8 cellular contexts compared by ENCODE assay signal in genomic region chr12:7460375-7461259, GRCh38. TPM values are rescaled to one million over a fixed set of nuclear protein-coding genes. Genes with fewer than 3 reads are reported as not detected.
A peak's percentile ranks its signal among the peaks of the same experiment; 100 is the strongest.
DNase-seq lines count a peak whose midpoint lies in the region; ATAC-seq, FAIRE-seq and TF ChIP-seq lines count a peak whose summit lies in the region.

No MANE protein-coding gene starts in this region.

- H3K36me3 ChIP-seq in bronchial epithelial cell (ENCODE audit: control insufficient read depth, insufficient read depth, low read length), result no peaks in the 10 kb centered on the region

- TF ChIP-seq CTCF in AG04450 (IDR thresholded peaks at IDR 0.05; ENCODE audit: low read depth, low read length) (peak; percentile 98), bronchial epithelial cell (IDR thresholded peaks at IDR 0.05; ENCODE audit: insufficient read depth, low read length, severe bottlenecking) (peak; percentile 85)

- H3K9me3 ChIP-seq in AG04450 (ENCODE audit: control insufficient read depth, insufficient read depth, low read length), result no peaks in the 10 kb centered on the region

- FAIRE-seq in bronchial epithelial cell (lab: Jason Lieb, UNC), result no peak

- DNase-seq in AG04450 (ENCODE audit: low read depth, low spot score), result no peak
- DNase-seq in MV-4-11 (lab: John Stamatoyannopoulos, UW), result peak; percentile 28
- DNase-seq in UCSD-AML1 (lab: John Stamatoyannopoulos, UW; ENCODE audit: unreplicated experiment), result peak; percentile 38
- DNase-seq in bronchial epithelial cell (ENCODE audit: low read depth), result peak; percentile 53
- peak; percentile 40 for DNase-seq in kidney glomerular epithelial cell (lab: John Stamatoyannopoulos, UW)
- peak; percentile 28 to 30 for DNase-seq in stimulated activated CD4-positive, alpha-beta T cell treated with anti-CD3 and anti-CD28 coated beads, Interleukin-4, amount 100 ng/mL, for 4 hours

- peak; percentile 61 for ATAC-seq in GM18517 (IDR thresholded peaks at IDR 0.05; ENCODE audit: unreplicated experiment)
- ATAC-seq in GM21737 (IDR thresholded peaks at IDR 0.05; ENCODE audit: unreplicated experiment), result no peak

- no peaks in the 10 kb centered on the region for H3K27me3 ChIP-seq in AG04450 (ENCODE audit: control insufficient read depth, insufficient read depth, low read length)
- H3K27me3 ChIP-seq in bronchial epithelial cell (ENCODE audit: control insufficient read depth, insufficient read depth, low read length), result no peaks in the 10 kb centered on the region

- CTCF ChIA-PET in AG04450 (lab: Charles Lee), result interaction anchor here (0.5 to 4.8 kb wide), 47 partner anchors 8 to 1471 kb away, joined by 3 to 96 read pairs (median 4); partner anchors contain the start of gene C1S

- H3K27ac ChIP-seq in AG04450 (ENCODE audit: low read depth, low read length), result no peak overlapping the region

- H3K4me3 ChIP-seq in AG04450 (ENCODE audit: low read depth, low read length) (no peak overlapping the region), bronchial epithelial cell (ENCODE audit: low read depth, low read length) (no peak overlapping the region)

- POLR2A ChIA-PET in AG04450 (lab: Yijun Ruan, JAX), result no interaction called here

RNA-seq across cellular contexts. Expression of gene CD163L1, which starts 16.7 kb away (rescaled TPM):
- polyA plus RNA-seq in AG04450 (2011; rRNA removed), result 0.36 and 0.82 TPM in 2 replicates
- 1.2 and 1.5 TPM in 2 replicates for polyA minus RNA-seq in AG04450 (2011; rRNA and poly(A)+ RNA removed)
- not detected in 2 replicates for total RNA-seq in bronchial epithelial cell

RNA-seq across cellular contexts. Expression of gene CD163, which starts 43.0 kb away (rescaled TPM):
- polyA plus RNA-seq in AG04450 (2011; rRNA removed), result not detected in 2 replicates
- not detected in 2 replicates for polyA minus RNA-seq in AG04450 (2011; rRNA and poly(A)+ RNA removed)
- total RNA-seq in bronchial epithelial cell, result not detected in 2 replicates
